In the genomic region with DNA sequence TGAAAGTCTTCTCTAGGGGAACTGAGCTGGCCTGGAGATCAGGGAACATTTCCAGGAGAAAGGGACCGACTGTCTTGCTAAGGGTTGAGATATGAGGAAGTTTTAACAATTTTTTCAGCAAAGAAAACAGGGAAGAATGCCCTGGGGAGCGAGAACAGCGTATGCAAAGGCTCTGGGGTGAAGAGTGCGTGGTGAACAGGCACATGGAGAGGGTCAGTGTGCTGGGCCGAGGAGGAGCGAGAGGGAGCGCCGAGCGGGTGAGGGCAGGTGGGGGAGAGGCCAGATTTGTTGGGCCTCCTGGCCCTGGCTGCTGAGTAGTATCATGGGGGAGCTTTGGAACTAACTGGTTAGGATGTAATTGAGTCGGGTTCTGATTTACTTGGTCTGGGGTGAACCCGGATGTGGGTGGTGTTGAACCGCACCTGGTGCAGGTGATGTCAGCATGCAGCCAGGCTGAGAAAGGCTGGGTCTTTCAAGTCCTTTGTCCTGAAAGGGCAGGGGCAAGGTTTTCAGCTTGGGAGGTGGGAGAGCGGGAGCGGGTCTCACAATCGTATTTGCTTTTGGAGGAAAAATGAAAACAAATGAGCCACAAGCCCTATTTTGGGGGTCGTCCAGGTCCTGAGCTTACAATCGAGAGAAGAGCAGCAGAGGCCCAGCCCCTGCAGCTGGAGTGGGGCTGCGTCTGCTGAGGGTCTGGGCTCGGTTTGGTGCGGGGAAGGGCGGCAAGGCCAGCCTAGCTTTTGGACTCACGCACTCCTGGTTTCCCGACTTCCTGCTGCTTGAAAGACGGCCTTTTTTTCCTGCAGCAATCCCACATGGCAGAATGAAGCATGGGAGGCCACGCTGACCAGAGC, we compare ENCODE assay signal across 19 cellular contexts. TPM values are rescaled to one million over a fixed set of nuclear protein-coding genes. Genes with fewer than 3 reads are reported as not detected.
DNase-seq lines count a peak whose midpoint lies in the region; ATAC-seq and TF ChIP-seq lines count a peak whose summit lies in the region.
"Had no signal": no experiment of that assay in that cellular context is flagged by ENCODE, and none has a peak within 500 bp of the region (broad histone marks: within the 10 kb centered on the region; RNA-seq: fewer than 3 reads in every experiment).

No MANE protein-coding gene starts in this region.

- peak overlapping the region; percentile 21 for H3K9ac ChIP-seq in NT2/D1 (ENCODE audit: insufficient read length, low read depth)
- peak overlapping the region; percentile 22 to 47 for H3K9ac ChIP-seq in mucosa of rectum (ENCODE audit: low read depth in 1 of 2, low read length in 2 of 2)

- no peaks in the 10 kb centered on the region for H3K9me3 ChIP-seq in NT2/D1 (ENCODE audit: insufficient read depth, low read length)
- peaks cover 0 to 7% (median 0%) of the 10 kb centered on the region in 12 donors for H3K9me3 ChIP-seq in heart left ventricle
- no peaks in the 10 kb centered on the region for H3K9me3 ChIP-seq in mucosa of rectum (ENCODE audit: control insufficient read depth in 2 of 2, low read length in 2 of 2)
- no peaks in the 10 kb centered on the region for H3K9me3 ChIP-seq in transverse colon

- TF ChIP-seq POLR2A in heart left ventricle (IDR thresholded peaks at IDR 0.05) (no peak), transverse colon (IDR thresholded peaks at IDR 0.05) (no peak)

- intact Hi-C loops in heart left ventricle (cut with DNase I) (loop anchor here in 2 of 10 donors (5.0 to 10.0 kb wide), 2 partner anchors 34 to 331 kb away; partner anchors contain the start of gene COTL1 (in 1 of the 2)), transverse colon (cut with DNase I; ENCODE audit: low total_unique reads) (no loop called here)

- DNase-seq in NT2/D1 (ENCODE audit: low read depth, low spot score) (no peak), heart left ventricle (peak in 3 of 5 donors; percentile 20 to 46 (median 29)), transverse colon (no peak), globus pallidus (ENCODE audit: low spot score) (no peak), NCI-H1436 (lab: John Stamatoyannopoulos, UW) (no peak)
- DNase-seq: activated naive CD8-positive, alpha-beta T cell treated with anti-CD3 and anti-CD28 coated beads, Interleukin-2, amount 10 ng/mL, durations not matched to agents 7 days and 5 days; GOT3; NCI-H1417; stimulated activated CD4-positive, alpha-beta T cell treated with anti-CD3 and anti-CD28 coated beads, Interleukin-4, amount 100 ng/mL, for 1 hour; T-helper 1 cell had no signal

- H3K27me3 ChIP-seq in NT2/D1 (ENCODE audit: insufficient read depth, insufficient read length) (no peaks in the 10 kb centered on the region), heart left ventricle (peaks cover 0 to 11% (median 0%) of the 10 kb centered on the region in 9 donors), mucosa of rectum (ENCODE audit: control insufficient read depth in 2 of 2, insufficient read depth in 2 of 2, low read length in 2 of 2) (no peaks in the 10 kb centered on the region), transverse colon (no peaks in the 10 kb centered on the region)

- WGBS in heart left ventricle, 4 donors, result 72 to 76% (median 73%) methylated on average over 24 to 25 of the region's 25 CpGs
- 71 to 77% methylated on average over 8 to 25 of the region's 25 CpGs for WGBS in transverse colon (ENCODE audit: low coverage in 1 of 2), 2 donors

- TF ChIP-seq EP300 in transverse colon (IDR thresholded peaks at IDR 0.05; ENCODE audit: low read depth), result no peak

- H3K27ac ChIP-seq in heart left ventricle (peak overlapping the region in 11 of 12 donors; percentile 4 to 68 (median 56)), mucosa of rectum (ENCODE audit: low read depth in 2 of 2, low read length in 2 of 2) (peak overlapping the region; percentile 38 to 61), transverse colon (peak overlapping the region; percentile 53 to 68 (median 58))

- H3K4me3 ChIP-seq in NT2/D1 (ENCODE audit: insufficient read length, low read depth) (no peak overlapping the region), heart left ventricle (no peak overlapping the region), mucosa of rectum (ENCODE audit: low read length in 2 of 2) (no peak overlapping the region), transverse colon (no peak overlapping the region)

- ATAC-seq in heart left ventricle, result peak in 1 of 4 donors; percentile 21
- ATAC-seq in HG03135 (IDR thresholded peaks at IDR 0.05; ENCODE audit: unreplicated experiment), result no peak
- ATAC-seq in GM18858 (IDR thresholded peaks at IDR 0.05; ENCODE audit: unreplicated experiment), result no peak

- in situ Hi-C loops in transverse colon (cut with MboI; ENCODE audit: low pct_ligation_motif_present in 1 of 4, low pct_unique_long_range_greater_than_20kb in 1 of 4, low sequenced_read_pairs in 3 of 4), result loop anchor here in 1 of 4 donors (5.0 kb wide), 1 partner anchor 204 kb away; no protein-coding TSS in a partner anchor

- peaks cover 9% of the 10 kb centered on the region for H3K4me1 ChIP-seq in NT2/D1 (ENCODE audit: insufficient read depth, insufficient read length)
- H3K4me1 ChIP-seq in heart left ventricle, result peaks cover 0 to 33% (median 18%) of the 10 kb centered on the region in 12 donors
- peaks cover 14 to 17% of the 10 kb centered on the region in 2 donors for H3K4me1 ChIP-seq in mucosa of rectum (ENCODE audit: control insufficient read depth in 2 of 2, insufficient read depth in 2 of 2, low read length in 2 of 2)
- peaks cover 8 to 29% (median 16%) of the 10 kb centered on the region in 4 donors for H3K4me1 ChIP-seq in transverse colon

- no peaks in the 10 kb centered on the region for H3K36me3 ChIP-seq in NT2/D1 (ENCODE audit: insufficient read depth, insufficient read length, low read length)
- H3K36me3 ChIP-seq in heart left ventricle, result no peaks in the 10 kb centered on the region
- no peaks in the 10 kb centered on the region for H3K36me3 ChIP-seq in mucosa of rectum (ENCODE audit: control insufficient read depth in 2 of 2, insufficient read depth in 2 of 2, low read length in 2 of 2)
- no peaks in the 10 kb centered on the region for H3K36me3 ChIP-seq in transverse colon

- TF ChIP-seq CTCF in heart left ventricle (IDR thresholded peaks at IDR 0.05) (no peak), transverse colon (IDR thresholded peaks at IDR 0.05) (no peak)

RNA-seq across cellular contexts. Expression of gene WFDC1, which starts 11.1 kb away (rescaled TPM):
- 1 to 10 TPM in 6 of 9 donors, under 1 TPM in 3; 0.50 to 5.4 (median 1.6) TPM for total RNA-seq in heart left ventricle
- polyA plus RNA-seq in heart left ventricle, result 1 to 10 TPM; 1.2 to 2.1 TPM
- 10 to 100 TPM in 1 of 4 donors, 1 to 10 TPM in 3; 5.6 to 91.3 (median 7.0) TPM for total RNA-seq in transverse colon
- total RNA-seq: activated naive CD8-positive, alpha-beta T cell treated with anti-CD3 and anti-CD28 coated beads, Interleukin-2, amount 10 ng/mL, durations not matched to agents 7 days and 5 days; epithelial cell of proximal tubule; pulmonary artery endothelial cell; RPMI7951 had no signal

RNA-seq across cellular contexts. Expression of gene KCNG4, which starts 43.7 kb away (rescaled TPM):
- total RNA-seq in heart left ventricle (not detected), transverse colon (not detected)
- not detected for polyA plus RNA-seq in heart left ventricle
- total RNA-seq: activated naive CD8-positive, alpha-beta T cell treated with anti-CD3 and anti-CD28 coated beads, Interleukin-2, amount 10 ng/mL, durations not matched to agents 7 days and 5 days; chondrocyte; epithelial cell of proximal tubule; mononuclear cell; pulmonary artery endothelial cell; RPMI7951 had no signal
- polyA plus RNA-seq: BJ had no signal

Comparison
In these comparisons a context has a peak if more than half of its experiments do, and no peak if none do; other contexts are left out.
1. DNase-seq: peak in heart left ventricle (3 of 5); none in NT2/D1 (single experiment), transverse colon (single experiment), globus pallidus (single experiment) and NCI-H1436 (single experiment).
2. Peak in every context shown above with its lines, with median percentiles within 50 percentile points of each other: H3K27ac ChIP-seq.